Comparison of ENCODE assay signal across 17 cellular contexts in the genomic region with DNA sequence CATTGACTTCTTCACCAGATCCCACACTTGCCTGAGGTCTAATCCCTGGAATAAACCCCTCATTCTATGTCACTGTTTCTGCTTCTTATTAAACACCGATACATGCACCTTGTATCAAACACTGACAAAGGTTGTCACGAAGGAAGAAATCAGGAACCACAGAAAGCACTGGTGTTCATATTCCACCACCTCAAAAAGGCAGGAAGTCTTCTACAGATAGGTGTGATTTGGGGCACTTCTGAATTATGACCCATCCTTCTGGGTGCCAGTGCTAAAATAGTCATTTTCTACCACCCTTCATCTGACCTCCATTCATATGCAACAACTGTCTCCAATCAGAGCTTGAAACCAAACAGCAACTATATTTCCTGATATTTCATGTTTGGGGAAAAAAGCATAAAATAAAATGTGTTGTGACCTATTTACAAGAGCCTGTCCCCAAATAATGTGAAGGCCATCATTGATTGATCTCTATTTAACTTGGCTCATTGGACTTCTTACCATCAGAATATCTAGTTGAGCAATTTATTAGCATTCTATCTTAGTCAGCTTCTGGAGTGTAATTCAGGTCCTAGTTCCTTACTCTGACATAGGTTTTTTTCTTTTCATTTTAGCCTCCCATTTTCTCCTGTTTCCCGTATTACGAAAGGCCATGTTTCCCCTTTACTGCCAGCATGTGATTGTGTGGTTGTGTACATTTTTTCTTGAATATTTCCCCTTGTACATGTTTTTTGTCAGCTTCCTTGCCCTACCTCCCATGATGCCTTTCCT. TPM values are rescaled to one million over a fixed set of nuclear protein-coding genes. Genes with fewer than 3 reads are reported as not detected.
A peak's percentile ranks its signal among the peaks of the same experiment; 100 is the strongest.
DNase-seq lines count a peak whose midpoint lies in the region; ATAC-seq and TF ChIP-seq lines count a peak whose summit lies in the region.
"Had no signal": no experiment of that assay in that cellular context is flagged by ENCODE, and none has a peak within 500 bp of the region (broad histone marks: within the 10 kb centered on the region; RNA-seq: fewer than 3 reads in every experiment).

No MANE protein-coding gene starts in this region.

- 0 out of 20 replicates have a peak overlapping the region, but pooled peaks of 1 of the 10 experiments have one; percentile 4 for H3K4me3 ChIP-seq in BLaER1 treated with 17β-estradiol and CSF1 and Interleukin-3, amounts not matched to agents 10 nM and 100 nM
- H3K4me3 ChIP-seq in IMR-90 (ENCODE audit: insufficient read depth, low read depth, low read length) = no peak overlapping the region
- H3K4me3 ChIP-seq in gastroesophageal sphincter = no peak overlapping the region
- H3K4me3 ChIP-seq: esophagus squamous epithelium, skin epidermis had no signal

- 0 out of 2 replicates have a peak overlapping the region, but pooled peaks have one; percentile 11 for H2BK120ac ChIP-seq in IMR-90 (ENCODE audit: low read depth, low read length)

- TF ChIP-seq POLR2A in IMR-90 (IDR thresholded peaks at IDR 0.05; ENCODE audit: low read depth, low read length) (no peak; the same call in 1 of the 2 replicates), gastroesophageal sphincter (IDR thresholded peaks at IDR 0.05) (no peak)

- intact Hi-C loops in IMR-90 (cut with micrococcal nuclease) = no loop called here

- peaks cover 0 to 80% (median 18%) of the 10 kb centered on the region in 10 experiments; a peak in 13 of 20 replicates for H3K4me1 ChIP-seq in BLaER1 treated with 17β-estradiol and CSF1 and Interleukin-3, amounts not matched to agents 10 nM and 100 nM
- peaks cover 16% of the 10 kb centered on the region for H3K4me1 ChIP-seq in IMR-90 (ENCODE audit: control insufficient read depth, insufficient read depth, low read length)
- H3K4me1 ChIP-seq in gastroesophageal sphincter = peaks cover 0 to 9% (median 0%) of the 10 kb centered on the region in 3 donors

- in situ Hi-C loops in IMR-90 (cut with MboI; ENCODE audit: low sequenced_read_pairs) = no loop called here

- H3K4me1 Mint-ChIP-seq in activated CD8-positive, alpha-beta T cell treated with anti-CD3 and anti-CD28 coated beads, Interleukin-2, amount 10 ng/mL, durations not matched to agents 7 days and 5 days (ENCODE audit: low read depth) = peaks cover 17% of the 10 kb centered on the region

- DNase-seq in IMR-90 (no peak), medulla oblongata (ENCODE audit: extremely low spot score) (peak; percentile 56), NCI-H69 (lab: John Stamatoyannopoulos, UW) (no peak), DMS53 (lab: John Stamatoyannopoulos, UW) (no peak)
- no peak for DNase-seq in activated CD8-positive, alpha-beta T cell treated with anti-CD3 and anti-CD28 coated beads, Interleukin-2, amount 10 ng/mL, durations not matched to agents 7 days and 5 days
- DNase-seq: activated CD4-positive, alpha-beta T cell treated with anti-CD3 and anti-CD28 coated beads for 4 hours; activated T-cell treated with anti-CD3 and anti-CD28 coated beads, Interleukin-2, amount 50 U/mL, for 72 hours; amygdala; DMS153; esophagus squamous epithelium; NCI-H2081 treated with DMSO at 0.1 percent for 48 hours had no signal

- peak overlapping the region in 6 of 11 experiments; percentile 0 to 72 (median 38); a peak in 11 of 22 replicates for H3K4me2 ChIP-seq in BLaER1 treated with 17β-estradiol and CSF1 and Interleukin-3, amounts not matched to agents 10 nM and 100 nM
- no peak overlapping the region for H3K4me2 ChIP-seq in IMR-90 (ENCODE audit: low read depth, low read length)

- no peak overlapping the region for H3K9ac ChIP-seq in BLaER1 treated with 17β-estradiol and CSF1 and Interleukin-3, amounts not matched to agents 10 nM and 100 nM
- H3K9ac ChIP-seq in IMR-90 (ENCODE audit: low read depth, low read length) = no peak overlapping the region

- no peak overlapping the region for H3K56ac ChIP-seq in IMR-90 (ENCODE audit: extremely low read depth, insufficient read depth, low read length)

- no peak overlapping the region; the same call in 1 of the 2 replicates for H4K5ac ChIP-seq in IMR-90 (ENCODE audit: low read depth, low read length)

- peaks cover 17 to 38% of the 10 kb centered on the region in 2 experiments for H3K79me1 ChIP-seq in IMR-90 (ENCODE audit: low read depth in 1 of 2, low read length in 2 of 2)

- no CpG with 5 or more reads among the region's 4 CpGs for WGBS in IMR-90 (ENCODE audit: extremely low coverage in 2 of 2, insufficient read length in 1 of 2), 2 experiments
- WGBS in gastroesophageal sphincter (ENCODE audit: low coverage in 1 of 2), 2 donors = 87% methylated on average over 4 of the region's 4 CpGs

- TF ChIP-seq EP300 in gastroesophageal sphincter (IDR thresholded peaks at IDR 0.05) = no peak

- peak overlapping the region in 7 of 11 experiments; percentile 12 to 83 (median 55); a peak in 12 of 22 replicates for H3K27ac ChIP-seq in BLaER1 treated with 17β-estradiol and CSF1 and Interleukin-3, amounts not matched to agents 10 nM and 100 nM
- H3K27ac ChIP-seq in IMR-90 (ENCODE audit: insufficient read depth, low read length) (no peak overlapping the region), gastroesophageal sphincter (peak overlapping the region in 1 of 4 donors; percentile 3)

- H3K14ac ChIP-seq in IMR-90 (replicated peaks; ENCODE audit: low read depth, low read length) = peak overlapping the region; percentile 56; the same call in 1 of the 2 replicates

- H4K8ac ChIP-seq in IMR-90 (ENCODE audit: low read depth in 2 of 2, low read length in 2 of 2) = peak overlapping the region in 1 of 2 experiments; percentile 72; a peak in 2 of 4 replicates

- H3K18ac ChIP-seq in IMR-90 (ENCODE audit: low read depth, low read length) = peak overlapping the region; percentile 60; the same call in 1 of the 2 replicates

- H3K36me3 ChIP-seq in BLaER1 treated with 17β-estradiol and CSF1 and Interleukin-3, amounts not matched to agents 10 nM and 100 nM = peaks cover 16 to 31% (median 23%) of the 10 kb centered on the region in 11 experiments; a peak in 21 of 22 replicates
- H3K36me3 ChIP-seq in IMR-90 (ENCODE audit: control insufficient read depth, insufficient read depth, low read length) = peaks cover 24% of the 10 kb centered on the region
- peaks cover 0 to 5% of the 10 kb centered on the region in 2 donors for H3K36me3 ChIP-seq in gastroesophageal sphincter

- no peak overlapping the region for H2BK20ac ChIP-seq in IMR-90 (ENCODE audit: low read depth, low read length)

- H3K27ac Mint-ChIP-seq in activated CD8-positive, alpha-beta T cell treated with anti-CD3 and anti-CD28 coated beads, Interleukin-2, amount 10 ng/mL, durations not matched to agents 7 days and 5 days = peak overlapping the region; percentile 12
- H3K27ac Mint-ChIP-seq: stimulated activated naive CD8-positive, alpha-beta T cell treated with anti-CD3 and anti-CD28 coated beads, Interleukin-15, Interleukin-2, amounts not matched to agents 100 ng/mL and 50 ng/mL, for 24 hours; T-helper 2 cell treated with Interferon-gamma antibody and Interleukin-4, amounts not matched to agents 5 μg/mL and 100 μg/mL, for 36 hours had no signal

- H3K27me3 Mint-ChIP-seq in activated CD8-positive, alpha-beta T cell treated with anti-CD3 and anti-CD28 coated beads, Interleukin-2, amount 10 ng/mL, durations not matched to agents 7 days and 5 days (ENCODE audit: low read depth) = no peaks in the 10 kb centered on the region
- H3K27me3 Mint-ChIP-seq: stimulated activated naive CD8-positive, alpha-beta T cell treated with anti-CD3 and anti-CD28 coated beads, Interleukin-15, Interleukin-2, amounts not matched to agents 100 ng/mL and 50 ng/mL, for 24 hours had no signal

- H3K9me1 ChIP-seq in IMR-90 (ENCODE audit: insufficient read depth, low read length) = peaks cover 11% of the 10 kb centered on the region

- no peak overlapping the region for H2AK9ac ChIP-seq in IMR-90 (replicated peaks; ENCODE audit: low read depth, low read length, poor library complexity)

- no peaks in the 10 kb centered on the region for H4K20me1 ChIP-seq in BLaER1 treated with 17β-estradiol and CSF1 and Interleukin-3, amounts not matched to agents 10 nM and 100 nM
- H4K20me1 ChIP-seq in IMR-90 (ENCODE audit: insufficient read depth, low read length) = no peaks in the 10 kb centered on the region

- BruUV-seq in IMR-90 (replicated peaks; lab: Mats Ljungman, UMichigan) = no TSS peak

- H3K36me3 Mint-ChIP-seq in activated CD8-positive, alpha-beta T cell treated with anti-CD3 and anti-CD28 coated beads, Interleukin-2, amount 10 ng/mL, durations not matched to agents 7 days and 5 days (ENCODE audit: low read depth) = peaks cover 48% of the 10 kb centered on the region

- POLR2A ChIA-PET in IMR-90 (lab: Charles Lee; ENCODE audit: unreplicated experiment) = interaction anchor here (0.5 kb wide), 1 partner anchor 19 kb away, joined by 3 read pairs; no protein-coding TSS in a partner anchor
- POLR2A ChIA-PET in activated CD8-positive, alpha-beta T cell treated with anti-CD3 and anti-CD28 coated beads, Interleukin-2, amount 10 ng/mL, durations not matched to agents 7 days and 5 days (lab: Charles Lee) = interaction anchor here (0.7 to 3.1 kb wide), 4 partner anchors 14 to 128 kb away, joined by 3 to 16 read pairs (median 4); a partner anchor contains a TSS

- no peak overlapping the region; the same call in 1 of the 2 replicates for H4K91ac ChIP-seq in IMR-90 (ENCODE audit: insufficient read depth, low read depth, low read length)

- H3K4me3 Mint-ChIP-seq in activated CD8-positive, alpha-beta T cell treated with anti-CD3 and anti-CD28 coated beads, Interleukin-2, amount 10 ng/mL, durations not matched to agents 7 days and 5 days = no peak overlapping the region
- H3K4me3 Mint-ChIP-seq: activated T-cell treated with anti-CD3 and anti-CD28 coated beads, Interleukin-2, amount 50 U/mL, for 72 hours; stimulated activated naive CD8-positive, alpha-beta T cell treated with anti-CD3 and anti-CD28 coated beads, Interleukin-15, Interleukin-2, amounts not matched to agents 100 ng/mL and 50 ng/mL, for 24 hours; T-helper 2 cell treated with Interferon-gamma antibody and Interleukin-4, amounts not matched to agents 5 μg/mL and 100 μg/mL, for 36 hours had no signal

- H2AK5ac ChIP-seq in IMR-90 (ENCODE audit: low read depth, low read length) = 0 out of 2 replicates have a peak overlapping the region, but pooled peaks have one; percentile 3

- no peak overlapping the region for H2AFZ ChIP-seq in IMR-90 (replicated peaks; ENCODE audit: low read length, poor library complexity)

- CTCF ChIA-PET in IMR-90 (lab: Yijun Ruan, JAX) = interaction anchor here (2.4 kb wide), 1 partner anchor 220 kb away, joined by 12 read pairs; no protein-coding TSS in a partner anchor
- CTCF ChIA-PET in activated CD8-positive, alpha-beta T cell treated with anti-CD3 and anti-CD28 coated beads, Interleukin-2, amount 10 ng/mL, durations not matched to agents 7 days and 5 days (lab: Charles Lee) = interaction anchor here (0.9 to 1.2 kb wide), 3 partner anchors 13 to 757 kb away, joined by 3 to 4 read pairs (median 3); no protein-coding TSS in a partner anchor

- dilution Hi-C loops in IMR-90 (cut with HindIII; ENCODE audit: low sequenced_read_pairs, unreplicated experiment) = no loop called here

- H3K27me3 ChIP-seq in BLaER1 treated with 17β-estradiol and CSF1 and Interleukin-3, amounts not matched to agents 10 nM and 100 nM = no peaks in the 10 kb centered on the region
- H3K27me3 ChIP-seq in IMR-90 (ENCODE audit: control insufficient read depth, insufficient read depth, low read length) (no peaks in the 10 kb centered on the region), gastroesophageal sphincter (no peaks in the 10 kb centered on the region)
- H3K27me3 ChIP-seq: esophagus squamous epithelium had no signal

- H3K23ac ChIP-seq in IMR-90 (ENCODE audit: low read depth, low read length) = no peak overlapping the region

- H2BK5ac ChIP-seq in IMR-90 (ENCODE audit: low read depth, low read length, poor library complexity, severe bottlenecking) = peak overlapping the region; percentile 93

- H2BK15ac ChIP-seq in IMR-90 (ENCODE audit: low read depth, low read length) = peak overlapping the region; percentile 6; the same call in 1 of the 3 replicates

- peaks cover 0 to 12% (median under 1%) of the 10 kb centered on the region in 11 experiments; a peak in 6 of 22 replicates for H3K9me3 ChIP-seq in BLaER1 treated with 17β-estradiol and CSF1 and Interleukin-3, amounts not matched to agents 10 nM and 100 nM (replicated peaks in 1 of 11)
- H3K9me3 ChIP-seq in IMR-90 (ENCODE audit: control insufficient read depth, insufficient read depth, low read length) = no peaks in the 10 kb centered on the region
- H3K9me3 ChIP-seq in gastroesophageal sphincter = peaks cover 0 to under 1% (median 0%) of the 10 kb centered on the region in 3 donors
- H3K9me3 ChIP-seq: esophagus squamous epithelium had no signal

- ATAC-seq in IMR-90 (ENCODE audit: low read depth) (no peak), GM19023 (IDR thresholded peaks at IDR 0.05; ENCODE audit: unreplicated experiment) (no peak), gastroesophageal sphincter (no peak)
- no peak for ATAC-seq in activated CD8-positive, alpha-beta T cell treated with anti-CD3 and anti-CD28 coated beads, Interleukin-2, amount 10 ng/mL, durations not matched to agents 7 days and 5 days

- H3K4ac ChIP-seq in IMR-90 (ENCODE audit: low read depth, low read length) = peak overlapping the region; percentile 41; the same call in 1 of the 2 replicates

- H3K9me3 Mint-ChIP-seq in activated CD8-positive, alpha-beta T cell treated with anti-CD3 and anti-CD28 coated beads, Interleukin-2, amount 10 ng/mL, durations not matched to agents 7 days and 5 days (ENCODE audit: insufficient read depth) = peaks cover under 1% of the 10 kb centered on the region
- H3K9me3 Mint-ChIP-seq: activated T-cell treated with anti-CD3 and anti-CD28 coated beads, Interleukin-2, amount 50 U/mL, for 72 hours; stimulated activated naive CD8-positive, alpha-beta T cell treated with anti-CD3 and anti-CD28 coated beads, Interleukin-15, Interleukin-2, amounts not matched to agents 100 ng/mL and 50 ng/mL, for 24 hours; T-helper 2 cell treated with Interferon-gamma antibody and Interleukin-4, amounts not matched to agents 5 μg/mL and 100 μg/mL, for 36 hours had no signal

- no peak for TF ChIP-seq CTCF in IMR-90 (conservative IDR thresholded peaks at IDR 0.05; ENCODE audit: low read depth, low read length)
- TF ChIP-seq CTCF in gastroesophageal sphincter (IDR thresholded peaks at IDR 0.05) = no peak

- TF ChIP-seq RAD21 in IMR-90 (IDR thresholded peaks at IDR 0.05; ENCODE audit: low read length) = no peak

RNA-seq across cellular contexts. Expression of a gene that starts 43.1 kb away (rescaled TPM):
- total RNA-seq in IMR-90 (2012; rRNA removed) (59.1 and 71.4 TPM in 2 replicates), gastroesophageal sphincter (10 to 100 TPM in 1 of 4 donors, 1 to 10 TPM in 3; 3.5 to 12.0 (median 5.3) TPM)
- polyA plus RNA-seq in IMR-90 (2012; rRNA removed) = 41.7 and 44.8 TPM in 2 replicates
- polyA plus RNA-seq in IMR-90 (2012; cell fraction: cytosol; rRNA removed) = 23.4 and 35.1 TPM in 2 replicates
- polyA plus RNA-seq in IMR-90 (2012; cell fraction: nucleus; rRNA removed; ENCODE audit: low replicate concordance) = 32.9 and 43.8 TPM in 2 replicates
- total RNA-seq in activated CD8-positive, alpha-beta T cell treated with anti-CD3 and anti-CD28 coated beads, Interleukin-2, amount 10 ng/mL, durations not matched to agents 7 days and 5 days = 10 to 100 TPM; 12.1 to 13.0 TPM
